1 cellular context compared by ENCODE assay signal in genomic region chr11:65418681-65419459, GRCh38.
TF ChIP-seq lines count a peak whose summit lies in the region.

No MANE protein-coding gene starts in this region.

TF ChIP-seq in HepG2, 621 proteins besides CTCF, POLR2A, EP300 and RAD21 (continued from another document and continues in another):
- TF ChIP-seq ZSCAN29 (CRISPR knock-in tag; conservative IDR thresholded peaks at IDR 0.05): peak; percentile 53; the same call in 1 of the 2 replicates
- TF ChIP-seq ZNF121 (CRISPR knock-in tag; IDR thresholded peaks at IDR 0.05): peak; percentile 63; the same call in 1 of the 2 replicates
- no peak; the same call in 1 of the 2 replicates for TF ChIP-seq RNF2 (conservative IDR thresholded peaks at IDR 0.05; ENCODE audit: low read depth)
- TF ChIP-seq, protein P1, sequence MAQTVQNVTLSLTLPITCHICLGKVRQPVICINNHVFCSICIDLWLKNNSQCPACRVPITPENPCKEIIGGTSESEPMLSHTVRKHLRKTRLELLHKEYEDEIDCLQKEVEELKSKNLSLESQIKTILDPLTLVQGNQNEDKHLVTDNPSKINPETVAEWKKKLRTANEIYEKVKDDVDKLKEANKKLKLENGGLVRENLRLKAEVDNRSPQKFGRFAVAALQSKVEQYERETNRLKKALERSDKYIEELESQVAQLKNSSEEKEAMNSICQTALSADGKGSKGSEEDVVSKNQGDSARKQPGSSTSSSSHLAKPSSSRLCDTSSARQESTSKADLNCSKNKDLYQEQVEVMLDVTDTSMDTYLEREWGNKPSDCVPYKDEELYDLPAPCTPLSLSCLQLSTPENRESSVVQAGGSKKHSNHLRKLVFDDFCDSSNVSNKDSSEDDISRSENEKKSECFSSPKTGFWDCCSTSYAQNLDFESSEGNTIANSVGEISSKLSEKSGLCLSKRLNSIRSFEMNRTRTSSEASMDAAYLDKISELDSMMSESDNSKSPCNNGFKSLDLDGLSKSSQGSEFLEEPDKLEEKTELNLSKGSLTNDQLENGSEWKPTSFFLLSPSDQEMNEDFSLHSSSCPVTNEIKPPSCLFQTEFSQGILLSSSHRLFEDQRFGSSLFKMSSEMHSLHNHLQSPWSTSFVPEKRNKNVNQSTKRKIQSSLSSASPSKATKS (CRISPR knock-in tag; IDR thresholded peaks at IDR 0.05): peak; percentile 96
- TF ChIP-seq ZNF3 (CRISPR knock-in tag; IDR thresholded peaks at IDR 0.05): no peak
- peak; percentile 77; the same call in 1 of the 2 replicates for TF ChIP-seq KDM5B (CRISPR knock-in tag; IDR thresholded peaks at IDR 0.05; ENCODE audit: borderline replicate concordance)
- TF ChIP-seq AFF4 (CRISPR knock-in tag; IDR thresholded peaks at IDR 0.05): peak; percentile 98
- peak; percentile 29 for TF ChIP-seq ZNF556 (CRISPR knock-in tag; IDR thresholded peaks at IDR 0.05; ENCODE audit: borderline replicate concordance)
- TF ChIP-seq, protein P2, sequence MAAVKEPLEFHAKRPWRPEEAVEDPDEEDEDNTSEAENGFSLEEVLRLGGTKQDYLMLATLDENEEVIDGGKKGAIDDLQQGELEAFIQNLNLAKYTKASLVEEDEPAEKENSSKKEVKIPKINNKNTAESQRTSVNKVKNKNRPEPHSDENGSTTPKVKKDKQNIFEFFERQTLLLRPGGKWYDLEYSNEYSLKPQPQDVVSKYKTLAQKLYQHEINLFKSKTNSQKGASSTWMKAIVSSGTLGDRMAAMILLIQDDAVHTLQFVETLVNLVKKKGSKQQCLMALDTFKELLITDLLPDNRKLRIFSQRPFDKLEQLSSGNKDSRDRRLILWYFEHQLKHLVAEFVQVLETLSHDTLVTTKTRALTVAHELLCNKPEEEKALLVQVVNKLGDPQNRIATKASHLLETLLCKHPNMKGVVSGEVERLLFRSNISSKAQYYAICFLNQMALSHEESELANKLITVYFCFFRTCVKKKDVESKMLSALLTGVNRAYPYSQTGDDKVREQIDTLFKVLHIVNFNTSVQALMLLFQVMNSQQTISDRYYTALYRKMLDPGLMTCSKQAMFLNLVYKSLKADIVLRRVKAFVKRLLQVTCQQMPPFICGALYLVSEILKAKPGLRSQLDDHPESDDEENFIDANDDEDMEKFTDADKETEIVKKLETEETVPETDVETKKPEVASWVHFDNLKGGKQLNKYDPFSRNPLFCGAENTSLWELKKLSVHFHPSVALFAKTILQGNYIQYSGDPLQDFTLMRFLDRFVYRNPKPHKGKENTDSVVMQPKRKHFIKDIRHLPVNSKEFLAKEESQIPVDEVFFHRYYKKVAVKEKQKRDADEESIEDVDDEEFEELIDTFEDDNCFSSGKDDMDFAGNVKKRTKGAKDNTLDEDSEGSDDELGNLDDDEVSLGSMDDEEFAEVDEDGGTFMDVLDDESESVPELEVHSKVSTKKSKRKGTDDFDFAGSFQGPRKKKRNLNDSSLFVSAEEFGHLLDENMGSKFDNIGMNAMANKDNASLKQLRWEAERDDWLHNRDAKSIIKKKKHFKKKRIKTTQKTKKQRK (IDR thresholded peaks at IDR 0.05; ENCODE audit: low read length): no peak
- no peak for TF ChIP-seq TIGD3 (CRISPR knock-in tag; IDR thresholded peaks at IDR 0.05; ENCODE audit: borderline replicate concordance)
- no peak; the same call in 1 of the 2 replicates for TF ChIP-seq ZNF124 (CRISPR knock-in tag; IDR thresholded peaks at IDR 0.05)
- TF ChIP-seq DNMT3B (CRISPR knock-in tag; conservative IDR thresholded peaks at IDR 0.05): no peak
- TF ChIP-seq, protein P3, sequence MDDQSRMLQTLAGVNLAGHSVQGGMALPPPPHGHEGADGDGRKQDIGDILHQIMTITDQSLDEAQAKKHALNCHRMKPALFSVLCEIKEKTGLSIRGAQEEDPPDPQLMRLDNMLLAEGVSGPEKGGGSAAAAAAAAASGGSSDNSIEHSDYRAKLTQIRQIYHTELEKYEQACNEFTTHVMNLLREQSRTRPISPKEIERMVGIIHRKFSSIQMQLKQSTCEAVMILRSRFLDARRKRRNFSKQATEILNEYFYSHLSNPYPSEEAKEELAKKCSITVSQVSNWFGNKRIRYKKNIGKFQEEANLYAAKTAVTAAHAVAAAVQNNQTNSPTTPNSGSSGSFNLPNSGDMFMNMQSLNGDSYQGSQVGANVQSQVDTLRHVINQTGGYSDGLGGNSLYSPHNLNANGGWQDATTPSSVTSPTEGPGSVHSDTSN (CRISPR knock-in tag; IDR thresholded peaks at IDR 0.05; ENCODE audit: borderline replicate concordance): 0 out of 2 replicates have a peak, but pooled peaks have one; percentile 44
- peak; percentile 22; the same call in 1 of the 2 replicates for TF ChIP-seq KLF6 (CRISPR knock-in tag; IDR thresholded peaks at IDR 0.05)
- TF ChIP-seq, protein P4, sequence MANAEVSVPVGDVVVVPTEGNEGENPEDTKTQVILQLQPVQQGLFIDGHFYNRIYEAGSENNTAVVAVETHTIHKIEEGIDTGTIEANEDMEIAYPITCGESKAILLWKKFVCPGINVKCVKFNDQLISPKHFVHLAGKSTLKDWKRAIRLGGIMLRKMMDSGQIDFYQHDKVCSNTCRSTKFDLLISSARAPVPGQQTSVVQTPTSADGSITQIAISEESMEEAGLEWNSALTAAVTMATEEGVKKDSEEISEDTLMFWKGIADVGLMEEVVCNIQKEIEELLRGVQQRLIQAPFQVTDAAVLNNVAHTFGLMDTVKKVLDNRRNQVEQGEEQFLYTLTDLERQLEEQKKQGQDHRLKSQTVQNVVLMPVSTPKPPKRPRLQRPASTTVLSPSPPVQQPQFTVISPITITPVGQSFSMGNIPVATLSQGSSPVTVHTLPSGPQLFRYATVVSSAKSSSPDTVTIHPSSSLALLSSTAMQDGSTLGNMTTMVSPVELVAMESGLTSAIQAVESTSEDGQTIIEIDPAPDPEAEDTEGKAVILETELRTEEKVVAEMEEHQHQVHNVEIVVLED (CRISPR knock-in tag; IDR thresholded peaks at IDR 0.05; ENCODE audit: borderline replicate concordance): peak; percentile 70; the same call in 1 of the 2 replicates
- TF ChIP-seq YY1 (IDR thresholded peaks at IDR 0.05; ENCODE audit: insufficient read depth, insufficient replicate concordance, low read depth, low read length): peak; percentile 78
- peak; percentile 83 for TF ChIP-seq SPEN (CRISPR knock-in tag; IDR thresholded peaks at IDR 0.05; ENCODE audit: low read depth)
- no peak for TF ChIP-seq ZFYVE20 (CRISPR knock-in tag; IDR thresholded peaks at IDR 0.05; ENCODE audit: borderline replicate concordance, low read depth)
- no peak for TF ChIP-seq ZNF234 (CRISPR knock-in tag; conservative IDR thresholded peaks at IDR 0.05)
- peak; percentile 96 for TF ChIP-seq SP5 (CRISPR knock-in tag; IDR thresholded peaks at IDR 0.05; ENCODE audit: borderline replicate concordance, low read depth)
- TF ChIP-seq THAP11 (CRISPR knock-in tag; IDR thresholded peaks at IDR 0.05): peak; percentile 69
- TF ChIP-seq, protein P5, sequence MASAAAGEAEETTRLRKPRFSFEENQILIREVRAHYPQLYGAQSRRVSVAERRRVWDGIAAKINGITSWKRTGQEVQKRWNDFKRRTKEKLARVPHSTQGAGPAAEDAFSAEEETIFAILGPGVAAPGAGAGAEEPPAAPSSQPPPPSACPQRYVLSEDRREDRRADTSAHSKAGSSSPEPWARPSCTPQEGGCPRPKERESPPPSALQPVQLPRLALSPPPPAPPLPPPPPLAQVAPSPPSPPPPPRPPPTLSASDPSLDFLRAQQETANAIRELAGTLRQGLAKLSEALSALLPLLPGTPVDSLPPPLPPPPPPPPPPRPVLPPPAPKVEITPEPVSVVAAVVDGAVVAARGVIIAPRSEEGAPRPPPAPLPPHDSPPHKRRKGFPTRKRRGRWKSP (CRISPR knock-in tag; IDR thresholded peaks at IDR 0.05): peak; percentile 99
- TF ChIP-seq, protein P6, sequence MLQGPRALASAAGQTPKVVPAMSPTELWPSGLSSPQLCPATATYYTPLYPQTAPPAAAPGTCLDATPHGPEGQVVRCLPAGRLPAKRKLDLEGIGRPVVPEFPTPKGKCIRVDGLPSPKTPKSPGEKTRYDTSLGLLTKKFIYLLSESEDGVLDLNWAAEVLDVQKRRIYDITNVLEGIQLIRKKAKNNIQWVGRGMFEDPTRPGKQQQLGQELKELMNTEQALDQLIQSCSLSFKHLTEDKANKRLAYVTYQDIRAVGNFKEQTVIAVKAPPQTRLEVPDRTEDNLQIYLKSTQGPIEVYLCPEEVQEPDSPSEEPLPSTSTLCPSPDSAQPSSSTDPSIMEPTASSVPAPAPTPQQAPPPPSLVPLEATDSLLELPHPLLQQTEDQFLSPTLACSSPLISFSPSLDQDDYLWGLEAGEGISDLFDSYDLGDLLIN (CRISPR knock-in tag; IDR thresholded peaks at IDR 0.05; ENCODE audit: borderline replicate concordance): peak; percentile 76; the same call in 1 of the 2 replicates
- peak; percentile 49 for TF ChIP-seq ZMYM3 (CRISPR knock-in tag; IDR thresholded peaks at IDR 0.05)
- TF ChIP-seq ZNF672 (CRISPR knock-in tag; IDR thresholded peaks at IDR 0.05): no peak
- TF ChIP-seq, protein P7, sequence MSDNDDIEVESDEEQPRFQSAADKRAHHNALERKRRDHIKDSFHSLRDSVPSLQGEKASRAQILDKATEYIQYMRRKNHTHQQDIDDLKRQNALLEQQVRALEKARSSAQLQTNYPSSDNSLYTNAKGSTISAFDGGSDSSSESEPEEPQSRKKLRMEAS (IDR thresholded peaks at IDR 0.05): no peak
- TF ChIP-seq TGIF2 (CRISPR knock-in tag; IDR thresholded peaks at IDR 0.05): peak; percentile 73
- TF ChIP-seq HMGXB4 (CRISPR knock-in tag; IDR thresholded peaks at IDR 0.05; ENCODE audit: borderline replicate concordance in 1 of 2, low read depth in 1 of 2): peak in 1 of 2 experiments; percentile 53; a peak in 1 of 4 replicates
- TF ChIP-seq ZNF235 (CRISPR knock-in tag; IDR thresholded peaks at IDR 0.05; ENCODE audit: borderline replicate concordance): peak; percentile 86; the same call in 1 of the 2 replicates
- TF ChIP-seq ATF4 (CRISPR knock-in tag; IDR thresholded peaks at IDR 0.05): peak in 1 of 2 experiments; percentile 91; a peak in 2 of 4 replicates
- TF ChIP-seq HOXA3 (CRISPR knock-in tag; IDR thresholded peaks at IDR 0.05): peak; percentile 33; the same call in 1 of the 2 replicates
- peak; percentile 28; the same call in 1 of the 2 replicates for TF ChIP-seq ZNF232 (CRISPR knock-in tag; IDR thresholded peaks at IDR 0.05; ENCODE audit: borderline replicate concordance)
- TF ChIP-seq HMG20A (CRISPR knock-in tag; IDR thresholded peaks at IDR 0.05; ENCODE audit: borderline replicate concordance): peak; percentile 93
- TF ChIP-seq CHD2 (IDR thresholded peaks at IDR 0.05; ENCODE audit: low read depth, low read length): peak; percentile 46; the same call in 1 of the 2 replicates
